ENCODE assay signal across 10 cellular contexts in the genomic region with DNA sequence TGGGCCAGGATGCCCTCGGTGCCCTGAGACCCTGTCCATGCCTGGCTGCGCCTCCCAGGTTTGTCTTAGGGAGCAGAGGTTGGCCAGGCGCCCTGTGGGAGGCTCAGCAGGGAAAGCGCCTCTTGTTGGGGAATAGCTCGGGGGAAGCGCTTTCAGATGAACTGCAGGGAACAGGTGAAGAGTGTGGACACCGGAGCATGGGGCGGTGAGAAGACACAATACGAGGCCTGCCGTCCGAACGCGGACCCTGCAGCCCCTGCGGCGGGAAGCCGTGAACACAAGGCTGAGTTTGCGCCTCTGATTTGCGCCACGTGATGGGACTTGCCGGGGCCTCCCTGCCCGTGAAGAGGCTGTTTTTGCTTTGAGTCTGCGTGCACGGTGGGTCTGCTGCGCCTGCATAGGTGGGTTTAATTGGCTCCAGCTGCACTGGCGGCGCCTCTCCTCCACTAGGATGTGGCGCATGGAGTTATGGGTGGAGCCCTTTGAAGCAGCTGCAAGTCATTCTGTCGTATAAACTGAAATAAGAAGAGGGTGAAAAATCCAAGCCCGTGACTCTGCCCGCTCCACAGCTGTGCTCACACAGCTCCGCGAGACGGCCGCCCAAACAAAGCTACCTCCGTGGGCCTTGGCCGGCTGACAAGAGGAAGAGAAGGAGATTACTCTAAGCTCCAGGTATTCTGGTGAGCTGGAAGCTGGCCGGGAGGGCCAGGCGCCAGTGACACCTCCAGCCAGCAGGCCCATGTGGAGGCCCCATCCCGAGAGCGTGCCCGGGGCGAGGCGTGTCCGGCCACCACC.
DNase-seq lines count a peak whose midpoint lies in the region; TF ChIP-seq lines count a peak whose summit lies in the region.
"Had no signal": no experiment of that assay in that cellular context is flagged by ENCODE, and none has a peak within 500 bp of the region (broad histone marks: within the 10 kb centered on the region; RNA-seq: fewer than 3 reads in every experiment).

No MANE protein-coding gene starts in this region.

- no peak overlapping the region for H3K27ac ChIP-seq in cardiac muscle cell

- peak; percentile 9 for TF ChIP-seq CTCF in cardiac muscle cell (IDR thresholded peaks at IDR 0.05; ENCODE audit: low read depth, low read length)

- DNase-seq in NCI-H1694 treated with DMSO at 0.1 percent for 48 hours (lab: John Stamatoyannopoulos, UW) (peak; percentile 21), NCI-H1694 (lab: John Stamatoyannopoulos, UW) (no peak), SHP77 treated with DMSO at 0.1 percent for 48 hours (lab: John Stamatoyannopoulos, UW) (peak; percentile 63), cardiac muscle cell (ENCODE audit: low read depth in 1 of 2, low spot score in 1 of 2) (peak in 1 of 2 donors; percentile 62), smooth muscle cell of the brain vasculature (ENCODE audit: low read depth, low spot score) (peak; percentile 31), NCI-H510A (lab: John Stamatoyannopoulos, UW) (no peak), midbrain (lab: John Stamatoyannopoulos, UW) (no peak)
- DNase-seq in activated CD4-positive, alpha-beta T cell treated with anti-CD3 and anti-CD28 coated beads for 1 hour = no peak
- DNase-seq: 8988T; stimulated activated CD4-positive, alpha-beta T cell treated with anti-CD3 and anti-CD28 coated beads, Interleukin-2, amount 100 ng/mL, for 24 hours had no signal

- H3K36me3 ChIP-seq in cardiac muscle cell = no peaks in the 10 kb centered on the region

- no peaks in the 10 kb centered on the region for H3K9me3 ChIP-seq in cardiac muscle cell (ENCODE audit: low read depth)

- H3K4me3 ChIP-seq in cardiac muscle cell = no peak overlapping the region

- no peaks in the 10 kb centered on the region for H3K4me1 ChIP-seq in cardiac muscle cell (ENCODE audit: low read depth)

- H3K27me3 ChIP-seq in cardiac muscle cell = no peaks in the 10 kb centered on the region

Comparison
In these comparisons a context has a peak if more than half of its experiments do, and no peak if none do; other contexts are left out.
1. DNase-seq: peak in NCI-H1694 treated with DMSO at 0.1 percent for 48 hours (single experiment), SHP77 treated with DMSO at 0.1 percent for 48 hours (single experiment) and smooth muscle cell of the brain vasculature (single experiment); none in NCI-H1694 (single experiment), NCI-H510A (single experiment), activated CD4-positive, alpha-beta T cell treated with anti-CD3 and anti-CD28 coated beads for 1 hour (single experiment) and midbrain (single experiment).